1 cellular context compared by ENCODE assay signal in genomic region chrX:120147537-120147936, GRCh38.
TF ChIP-seq lines count a peak whose summit lies in the region.

No MANE protein-coding gene starts in this region.

TF ChIP-seq in GM12878, 131 proteins besides CTCF, POLR2A, EP300 and RAD21:
- TF ChIP-seq CBX5 (IDR thresholded peaks at IDR 0.05; ENCODE audit: low read depth) (0 out of 2 replicates have a peak, but pooled peaks have one; percentile 62), POLR2AphosphoS5 (IDR thresholded peaks at IDR 0.05; ENCODE audit: low read length) (no peak)
